12 cellular contexts compared by ENCODE assay signal in genomic region chr12:109084425-109084824, GRCh38. TPM values are rescaled to one million over a fixed set of nuclear protein-coding genes. Genes with fewer than 3 reads are reported as not detected.
DNase-seq lines count a peak whose midpoint lies in the region; ATAC-seq, FAIRE-seq and TF ChIP-seq lines count a peak whose summit lies in the region.
"Had no signal": no experiment of that assay in that cellular context is flagged by ENCODE, and none has a peak within 500 bp of the region (broad histone marks: within the 10 kb centered on the region; RNA-seq: fewer than 3 reads in every experiment).

No MANE protein-coding gene starts in this region.

- no peaks in the 10 kb centered on the region for H3K79me2 ChIP-seq in K562 (ENCODE audit: control insufficient read depth, insufficient read depth, low read length)

- no peaks in the 10 kb centered on the region for H4K20me1 ChIP-seq in K562 (replicated peaks; ENCODE audit: control insufficient read depth, insufficient read depth, low read length)

- DNase-seq in K562 (ENCODE audit: extremely low read depth in 1 of 4, low spot score in 3 of 4) (no peak), left colon (no peak), mucosa of descending colon (no peak), type B pancreatic cell (ENCODE audit: extremely low spot score, unreplicated experiment) (peak; percentile 27), NCI-H1436 (lab: John Stamatoyannopoulos, UW) (no peak)
- DNase-seq: CD8-positive, alpha-beta T cell; COR-L47; H7 had no signal

- H3K9me3 Mint-ChIP-seq in type B pancreatic cell: no peaks in the 10 kb centered on the region
- H3K9me3 Mint-ChIP-seq: CD14-positive monocyte; CD8-positive, alpha-beta T cell; GM23338 had no signal

- CTCF ChIA-PET in K562 (lab: Yijun Ruan, JAX; ENCODE audit: low intra/inter-chr PET ratio): no interaction called here

- TF ChIP-seq POLR2A in K562 (conservative IDR thresholded peaks at IDR 0.05): no peak

- H3K4me3 Mint-ChIP-seq in type B pancreatic cell: no peak overlapping the region
- H3K4me3 Mint-ChIP-seq: CD14-positive monocyte; CD8-positive, alpha-beta T cell; GM23338 had no signal

- FAIRE-seq in K562 (lab: Jason Lieb, UNC): peak; percentile 19

- H3K27me3 Mint-ChIP-seq in type B pancreatic cell: no peaks in the 10 kb centered on the region

- peaks cover 51% of the 10 kb centered on the region; the same call in 2 of the 3 replicates for H3K36me3 ChIP-seq in K562 (ENCODE audit: control insufficient read depth, insufficient read depth, low read length)
- H3K36me3 ChIP-seq in mucosa of descending colon (ENCODE audit: low read depth): peaks cover 4% of the 10 kb centered on the region

- WGBS in K562 (ENCODE audit: insufficient coverage, low coverage, missing lambda C conversion rate): 88% methylated on average over 2 of the region's 2 CpGs

- POLR2A ChIA-PET in K562 (lab: Yijun Ruan, JAX): interaction anchor here (1.4 kb wide), 1 partner anchor 22 kb away, joined by 5 read pairs; no protein-coding TSS in a partner anchor

- H3K9me3 ChIP-seq in K562 (replicated peaks; ENCODE audit: control insufficient read depth, insufficient read depth, low read depth, low read length) (no peaks in the 10 kb centered on the region; the same call in 1 of the 2 replicates), mucosa of descending colon (no peaks in the 10 kb centered on the region)

- H3K4me1 Mint-ChIP-seq in type B pancreatic cell (ENCODE audit: unreplicated experiment): no peaks in the 10 kb centered on the region
- H3K4me1 Mint-ChIP-seq: CD14-positive monocyte, GM23338 had no signal

- intact Hi-C loops in K562 (cut with micrococcal nuclease): no loop called here
- intact Hi-C loops in left colon (cut with DNase I, micrococcal nuclease): loop anchor here in 1 of 2 donors (10.0 kb wide), 1 partner anchor 130 kb away; no protein-coding TSS in a partner anchor
- intact Hi-C loops in mucosa of descending colon (cut with DNase I, micrococcal nuclease): no loop called here

- no peak for TF ChIP-seq CTCF in K562 (IDR thresholded peaks at IDR 0.05 in 2 of 3, conservative IDR thresholded peaks at IDR 0.05 in 1 of 3; ENCODE audit: insufficient read depth in 2 of 3, low read depth in 1 of 3, low read length in 3 of 3)
- no peak for TF ChIP-seq CTCF in mucosa of descending colon (IDR thresholded peaks at IDR 0.05)
- TF ChIP-seq CTCF in type B pancreatic cell (conservative IDR thresholded peaks at IDR 0.05): no peak

- H3K4me2 ChIP-seq in K562 (ENCODE audit: insufficient read depth, low read length): no peak overlapping the region
- H3K4me2 ChIP-seq: GM23338 had no signal

- no peak for ATAC-seq in K562
- ATAC-seq in left colon: peak; percentile 58
- peak; percentile 62 for ATAC-seq in mucosa of descending colon
- ATAC-seq in HG03039 (IDR thresholded peaks at IDR 0.05; ENCODE audit: unreplicated experiment): no peak
- no peak for ATAC-seq in GM21619 (IDR thresholded peaks at IDR 0.05; ENCODE audit: unreplicated experiment)
- ATAC-seq: CD8-positive, alpha-beta T cell; GM23338 had no signal

- H3K4me3 ChIP-seq in K562 (no peak overlapping the region), mucosa of descending colon (no peak overlapping the region)
- H3K4me3 ChIP-seq: GM23338 had no signal

- in situ Hi-C loops in K562 (cut with MboI): no loop called here

- no peak for TF ChIP-seq RAD21 in K562 (CRISPR knock-in tag; conservative IDR thresholded peaks at IDR 0.05 in 1 of 2, IDR thresholded peaks at IDR 0.05 in 1 of 2)

- no peak overlapping the region for H3K9ac ChIP-seq in K562 (ENCODE audit: insufficient read depth in 1 of 2, low read depth in 2 of 2, low read length in 2 of 2)

- TF ChIP-seq EP300 in K562 (IDR thresholded peaks at IDR 0.05; ENCODE audit: low read length): no peak

- H3K9me1 ChIP-seq in K562 (ENCODE audit: control insufficient read depth, insufficient read depth, low read length): no peaks in the 10 kb centered on the region

- no peaks in the 10 kb centered on the region for H3K27me3 ChIP-seq in K562 (ENCODE audit: control insufficient read depth in 2 of 2, insufficient read depth in 2 of 2, low read length in 2 of 2)

- no peak overlapping the region for H3K27ac Mint-ChIP-seq in type B pancreatic cell
- H3K27ac Mint-ChIP-seq: CD14-positive monocyte; CD8-positive, alpha-beta T cell; GM23338 had no signal

- no TSS peak for BruUV-seq in K562 (replicated peaks; lab: Mats Ljungman, UMichigan)

- H2AFZ ChIP-seq in K562 (ENCODE audit: low read depth, low read length): no peak overlapping the region
- H2AFZ ChIP-seq: GM23338 had no signal

- H3K4me1 ChIP-seq in K562 (replicated peaks in 1 of 2; ENCODE audit: control insufficient read depth in 2 of 2, insufficient read depth in 2 of 2, low read length in 2 of 2) (no peaks in the 10 kb centered on the region), mucosa of descending colon (ENCODE audit: low read depth) (no peaks in the 10 kb centered on the region)

- no peak overlapping the region for H3K27ac ChIP-seq in K562 (ENCODE audit: extremely low read depth, low read depth, low read length)

- peaks cover 12% of the 10 kb centered on the region for H3K36me3 Mint-ChIP-seq in type B pancreatic cell

RNA-seq across cellular contexts. Expression of gene ALKBH2, which starts 8.8 kb away (rescaled TPM):
- 25.1 and 31.3 TPM in 2 replicates for total RNA-seq in K562 (2011; cell fraction: chromatin; rRNA removed; ENCODE audit: low replicate concordance)
- 28.5 and 32.2 TPM in 2 replicates for total RNA-seq in K562 (2011; cell fraction: nucleolus; rRNA removed)
- total RNA-seq in K562 (2011; cell fraction: nucleoplasm; rRNA removed): 27.3 and 31.1 TPM in 2 replicates
- total RNA-seq in K562 (2014; rRNA removed) (56.1 and 60.4 TPM in 2 replicates), K562 (2014; rRNA removed; fragmentation: Illumina TruSeq; extraction: Trizol) (30.9 and 43.8 TPM in 2 replicates), K562 (2015; rRNA removed; fragmentation: Illumina TruSeq; extraction: Trizol) (39.7 and 41.9 TPM in 2 replicates), K562 (2021) (37.3 and 41.9 TPM in 2 replicates), left colon (1 to 10 TPM; 5.4 to 7.7 TPM), mucosa of descending colon (10 to 100 TPM in 1 of 3 donors, 1 to 10 TPM in 2; 5.8 to 10.1 (median 7.5) TPM), type B pancreatic cell (ENCODE audit: low replicate concordance) (19.6 and 31.4 TPM in 2 replicates)
- polyA plus RNA-seq in K562 (2011; rRNA removed) (30.9 and 32.3 TPM in 2 replicates), K562 (2014; fragmentation: Illumina TruSeq; extraction: Trizol) (44.6 and 50.0 TPM in 2 replicates), K562 (2014; fragmentation: Nextera tagmentation; extraction: Ambion mirVana) (10 to 100 TPM in 1 of 2 experiments, 1 to 10 TPM in 1; 5.9 to 13.6 TPM), K562 (2014; rRNA removed) (47.4 and 50.5 TPM in 2 replicates)
- polyA plus RNA-seq in K562 (2011; cell fraction: cytosol; rRNA removed): 26.2 and 28.1 TPM in 2 replicates
- 55.9 and 59.7 TPM in 2 replicates for polyA plus RNA-seq in K562 (2011; cell fraction: nucleus; rRNA removed)
- polyA plus RNA-seq in K562 (2012): 27.2 and 38.5 TPM in 2 replicates
- 13.6 and 16.5 TPM in 2 replicates for polyA minus RNA-seq in K562 (2011; rRNA and poly(A)+ RNA removed)
- 9.6 and 14.5 TPM in 2 replicates for polyA minus RNA-seq in K562 (2011; cell fraction: cytosol; rRNA and poly(A)+ RNA removed)
- polyA minus RNA-seq in K562 (2011; cell fraction: nucleus; rRNA and poly(A)+ RNA removed): 12.3 and 14.2 TPM in 2 replicates

RNA-seq across cellular contexts. Expression of gene UNG, which starts 13.0 kb away (rescaled TPM):
- total RNA-seq in K562 (2011; cell fraction: chromatin; rRNA removed; ENCODE audit: low replicate concordance): 9.3 and 11.4 TPM in 2 replicates
- total RNA-seq in K562 (2011; cell fraction: nucleolus; rRNA removed): 8.4 and 9.2 TPM in 2 replicates
- total RNA-seq in K562 (2011; cell fraction: nucleoplasm; rRNA removed): 9.5 and 10.8 TPM in 2 replicates
- total RNA-seq in K562 (2014; rRNA removed) (47.0 and 67.3 TPM in 2 replicates), K562 (2014; rRNA removed; fragmentation: Illumina TruSeq; extraction: Trizol) (37.9 and 42.9 TPM in 2 replicates), K562 (2015; rRNA removed; fragmentation: Illumina TruSeq; extraction: Trizol) (41.7 and 42.2 TPM in 2 replicates), K562 (2021) (59.8 and 65.9 TPM in 2 replicates), left colon (10 to 100 TPM; 34.5 to 42.4 TPM), mucosa of descending colon (10 to 100 TPM; 22.1 to 39.4 (median 35.6) TPM), type B pancreatic cell (ENCODE audit: low replicate concordance) (49.8 and 63.0 TPM in 2 replicates)
- polyA plus RNA-seq in K562 (2011; rRNA removed) (23.9 and 26.3 TPM in 2 replicates), K562 (2014; fragmentation: Illumina TruSeq; extraction: Trizol) (48.3 and 49.4 TPM in 2 replicates), K562 (2014; fragmentation: Nextera tagmentation; extraction: Ambion mirVana) (10 to 100 TPM in 1 of 2 experiments, 1 to 10 TPM in 1; 8.4 to 11.9 TPM), K562 (2014; rRNA removed) (38.6 and 41.0 TPM in 2 replicates)
- 15.9 and 20.4 TPM in 2 replicates for polyA plus RNA-seq in K562 (2011; cell fraction: cytosol; rRNA removed)
- 14.2 and 16.3 TPM in 2 replicates for polyA plus RNA-seq in K562 (2011; cell fraction: nucleus; rRNA removed)
- 27.0 and 44.7 TPM in 2 replicates for polyA plus RNA-seq in K562 (2012)
- polyA minus RNA-seq in K562 (2011; rRNA and poly(A)+ RNA removed): 11.0 and 11.6 TPM in 2 replicates
- 14.7 and 15.7 TPM in 2 replicates for polyA minus RNA-seq in K562 (2011; cell fraction: cytosol; rRNA and poly(A)+ RNA removed)
- 5.8 and 7.0 TPM in 2 replicates for polyA minus RNA-seq in K562 (2011; cell fraction: nucleus; rRNA and poly(A)+ RNA removed)

RNA-seq across cellular contexts. Expression of gene ACACB, which starts 32.0 kb away (rescaled TPM):
- 4.3 and 5.0 TPM in 2 replicates for total RNA-seq in K562 (2011; cell fraction: chromatin; rRNA removed; ENCODE audit: low replicate concordance)
- 1.6 and 2.0 TPM in 2 replicates for total RNA-seq in K562 (2011; cell fraction: nucleolus; rRNA removed)
- 3.2 TPM in 2 replicates for total RNA-seq in K562 (2011; cell fraction: nucleoplasm; rRNA removed)
- total RNA-seq in K562 (2014; rRNA removed): 1.5 and 2.5 TPM in 2 replicates
- total RNA-seq in K562 (2014; rRNA removed; fragmentation: Illumina TruSeq; extraction: Trizol): 0.62 and 0.77 TPM in 2 replicates
- total RNA-seq in K562 (2015; rRNA removed; fragmentation: Illumina TruSeq; extraction: Trizol): 1.1 and 1.6 TPM in 2 replicates
- total RNA-seq in K562 (2021): 2.5 and 2.8 TPM in 2 replicates
- 0.10 and 0.32 TPM in 2 replicates for polyA plus RNA-seq in K562 (2011; rRNA removed)
- 0.25 and 0.48 TPM in 2 replicates for polyA plus RNA-seq in K562 (2011; cell fraction: cytosol; rRNA removed)
- 0.49 and 0.53 TPM in 2 replicates for polyA plus RNA-seq in K562 (2011; cell fraction: nucleus; rRNA removed)
- 3.0 and 7.8 TPM in 2 replicates for polyA plus RNA-seq in K562 (2012)
- 0.83 and 0.87 TPM in 2 replicates for polyA plus RNA-seq in K562 (2014; fragmentation: Illumina TruSeq; extraction: Trizol)
- under 1 TPM; 0.10 to 0.18 TPM for polyA plus RNA-seq in K562 (2014; fragmentation: Nextera tagmentation; extraction: Ambion mirVana)
- polyA plus RNA-seq in K562 (2014; rRNA removed): 0.31 and 1.3 TPM in 2 replicates
- polyA minus RNA-seq in K562 (2011; rRNA and poly(A)+ RNA removed): 0.60 and 1.6 TPM in 2 replicates
- 0.10 TPM in 1 of 2 replicates, not detected in the other for polyA minus RNA-seq in K562 (2011; cell fraction: cytosol; rRNA and poly(A)+ RNA removed)
- polyA minus RNA-seq in K562 (2011; cell fraction: nucleus; rRNA and poly(A)+ RNA removed): 1.1 TPM in 2 replicates
- 10 to 100 TPM; 49.6 to 55.6 TPM for total RNA-seq in left colon
- 100 to 1,000 TPM in 1 of 3 donors, 10 to 100 TPM in 2; 54.4 to 155 (median 66.3) TPM for total RNA-seq in mucosa of descending colon
- total RNA-seq in type B pancreatic cell (ENCODE audit: low replicate concordance): 14.6 and 22.7 TPM in 2 replicates

RNA-seq across cellular contexts. Expression of gene USP30, which starts 32.0 kb away (rescaled TPM):
- 15.0 and 22.7 TPM in 2 replicates for total RNA-seq in K562 (2011; cell fraction: chromatin; rRNA removed; ENCODE audit: low replicate concordance)
- total RNA-seq in K562 (2011; cell fraction: nucleolus; rRNA removed): 9.2 and 12.1 TPM in 2 replicates
- 13.3 and 15.2 TPM in 2 replicates for total RNA-seq in K562 (2011; cell fraction: nucleoplasm; rRNA removed)
- 3.7 and 8.1 TPM in 2 replicates for total RNA-seq in K562 (2014; rRNA removed)
- 2.7 and 3.0 TPM in 2 replicates for total RNA-seq in K562 (2014; rRNA removed; fragmentation: Illumina TruSeq; extraction: Trizol)
- 3.9 and 5.2 TPM in 2 replicates for total RNA-seq in K562 (2015; rRNA removed; fragmentation: Illumina TruSeq; extraction: Trizol)
- total RNA-seq in K562 (2021): 7.0 and 9.8 TPM in 2 replicates
- 15.1 and 15.2 TPM in 2 replicates for polyA plus RNA-seq in K562 (2011; rRNA removed)
- polyA plus RNA-seq in K562 (2011; cell fraction: cytosol; rRNA removed): 12.8 and 24.5 TPM in 2 replicates
- polyA plus RNA-seq in K562 (2011; cell fraction: nucleus; rRNA removed): 27.5 and 29.4 TPM in 2 replicates
- polyA plus RNA-seq in K562 (2012): 5.3 and 6.1 TPM in 2 replicates
- 8.7 and 9.4 TPM in 2 replicates for polyA plus RNA-seq in K562 (2014; fragmentation: Illumina TruSeq; extraction: Trizol)
- polyA plus RNA-seq in K562 (2014; fragmentation: Nextera tagmentation; extraction: Ambion mirVana): 1 to 10 TPM; 1.4 to 2.6 TPM
- 5.6 and 8.4 TPM in 2 replicates for polyA plus RNA-seq in K562 (2014; rRNA removed)
- 9.4 and 12.9 TPM in 2 replicates for polyA minus RNA-seq in K562 (2011; rRNA and poly(A)+ RNA removed)
- 6.4 and 9.4 TPM in 2 replicates for polyA minus RNA-seq in K562 (2011; cell fraction: cytosol; rRNA and poly(A)+ RNA removed)
- 6.3 and 7.9 TPM in 2 replicates for polyA minus RNA-seq in K562 (2011; cell fraction: nucleus; rRNA and poly(A)+ RNA removed)
- 10 to 100 TPM; 26.6 to 33.5 TPM for total RNA-seq in left colon
- total RNA-seq in mucosa of descending colon: 10 to 100 TPM; 18.2 to 32.0 (median 26.9) TPM
- total RNA-seq in type B pancreatic cell (ENCODE audit: low replicate concordance): 14.5 and 18.9 TPM in 2 replicates

Comparison
In these comparisons a context has a peak if more than half of its experiments do, and no peak if none do; other contexts are left out.
1. ATAC-seq: peak in left colon (single experiment) and mucosa of descending colon (single experiment); none in K562 (single experiment), HG03039 (single experiment) and GM21619 (single experiment).